Comparison of ENCODE assay signal across 18 cellular contexts in the genomic region with DNA sequence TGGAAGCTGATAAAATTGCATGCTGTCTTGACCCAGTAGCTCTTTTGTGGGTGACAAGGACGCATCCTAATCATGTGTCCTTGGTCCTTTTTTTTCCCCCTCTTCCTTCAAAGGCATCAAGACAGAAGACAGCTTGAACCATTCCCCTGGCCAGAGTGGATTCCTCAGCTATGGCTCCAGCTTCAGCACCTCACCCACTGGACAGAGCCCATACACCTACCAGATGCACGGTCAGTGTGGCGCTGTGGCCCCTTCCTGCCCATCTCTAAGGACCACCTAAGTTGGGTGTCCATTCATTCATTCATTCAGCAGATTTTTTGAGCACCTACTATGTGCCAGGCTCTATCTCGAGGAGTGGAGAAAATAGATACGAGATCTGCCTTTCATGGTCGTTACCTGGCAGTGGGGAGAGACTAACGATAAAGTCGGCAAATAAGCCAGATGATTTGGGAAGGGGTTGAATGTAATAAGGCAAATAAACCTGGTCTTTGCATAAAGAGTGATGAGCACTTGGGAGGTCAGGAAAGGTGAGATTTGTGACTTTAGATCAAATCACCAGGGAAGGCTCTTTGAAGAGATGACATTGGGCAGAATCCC.
"Had no signal": no experiment of that assay in that cellular context is flagged by ENCODE, and none has a peak within 500 bp of the region (broad histone marks: within the 10 kb centered on the region; RNA-seq: fewer than 3 reads in every experiment).

No MANE protein-coding gene starts in this region.

- H3K9me3 ChIP-seq: gastroesophageal sphincter, neutrophil, right atrium auricular region, tibial artery had no signal

- H3K27ac ChIP-seq: coronary artery, gastroesophageal sphincter, neutrophil, right atrium auricular region, tibial artery had no signal

- H3K36me3 ChIP-seq: gastroesophageal sphincter, neutrophil, right atrium auricular region, tibial artery had no signal

- ATAC-seq: activated CD4-positive, alpha-beta T cell treated with anti-CD3 and anti-CD28 coated beads for 36 hours; activated T-cell treated with anti-CD3 and anti-CD28 coated beads, Interleukin-2, amount 50 U/mL, for 72 hours; gastroesophageal sphincter; stimulated activated memory B cell treated with anti-CD40 and anti-IgM and Interleukin-4, amounts not matched to agents 10 μg/mL and 1 μg/mL and 100 μg/mL, for 72 hours had no signal

- DNase-seq: activated CD4-positive, alpha-beta memory T cell treated with anti-CD3 and anti-CD28 coated beads, Interleukin-2, amount 10 ng/mL, durations not matched to agents 7 days and 5 days; activated CD4-positive, alpha-beta T cell treated with anti-CD3 and anti-CD28 coated beads for 36 hours; activated CD8-positive, alpha-beta memory T cell treated with anti-CD3 and anti-CD28 coated beads, Interleukin-2, amount 50 U/mL, for 4 hours; activated naive CD4-positive, alpha-beta T cell treated with Interleukin-2 at 50 U/mL for 16 hours; activated T-cell treated with anti-CD3 and anti-CD28 coated beads, Interleukin-2, amount 50 U/mL, for 72 hours; caudate nucleus; effector CD4-positive, alpha-beta T cell; midbrain; naive B cell; SW 1271; tibial artery had no signal

- H3K4me2 ChIP-seq: smooth muscle cell had no signal

- H3K4me3 ChIP-seq: coronary artery, gastroesophageal sphincter, lung, right atrium auricular region, smooth muscle cell, tibial artery had no signal

- H3K4me1 ChIP-seq: right atrium auricular region had no signal

- H3K27me3 ChIP-seq: gastroesophageal sphincter, neutrophil, right atrium auricular region had no signal
